ENCODE assay signal across 32 cellular contexts in the genomic region with DNA sequence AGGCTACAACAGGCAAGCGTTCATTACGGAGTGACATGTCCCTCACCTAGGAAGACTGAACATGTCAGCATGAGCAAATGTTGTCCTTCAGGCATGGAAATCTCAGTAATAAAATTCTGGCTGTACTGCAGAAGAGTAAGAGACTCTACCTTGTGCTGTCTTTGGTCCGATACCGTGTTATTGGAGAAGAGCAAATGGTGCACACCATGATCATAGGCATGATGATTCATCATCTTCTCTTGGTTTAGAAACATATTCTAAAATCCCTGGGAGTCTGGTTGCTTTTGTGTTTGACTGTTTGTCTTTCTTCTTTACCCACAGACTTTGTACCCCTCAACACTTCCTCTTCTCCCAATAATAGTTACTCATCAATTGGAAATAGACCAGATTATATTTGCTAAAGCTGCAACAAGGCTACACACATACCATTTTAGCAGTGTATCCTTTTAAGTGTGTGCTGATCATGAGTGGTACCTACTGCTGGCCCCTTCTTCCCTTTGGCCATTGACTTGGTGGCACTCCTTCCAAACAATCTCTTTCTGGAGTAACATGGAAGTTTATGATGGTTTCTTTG.
"Had no signal": no experiment of that assay in that cellular context is flagged by ENCODE, and none has a peak within 500 bp of the region (broad histone marks: within the 10 kb centered on the region; RNA-seq: fewer than 3 reads in every experiment).

No MANE protein-coding gene starts in this region.

- H3K36me3 ChIP-seq: adrenal gland, colonic mucosa, esophagus squamous epithelium, gastroesophageal sphincter had no signal

- ATAC-seq: activated CD4-positive, alpha-beta T cell treated with anti-CD3 and anti-CD28 coated beads for 36 hours; activated CD8-positive, alpha-beta memory T cell treated with anti-CD3 and anti-CD28 coated beads, Interleukin-2, amount 10 ng/mL, durations not matched to agents 7 days and 5 days; activated CD8-positive, alpha-beta T cell treated with anti-CD3 and anti-CD28 coated beads, Interleukin-2, amount 10 ng/mL, durations not matched to agents 7 days and 5 days; activated naive CD8-positive, alpha-beta T cell treated with anti-CD3 and anti-CD28 coated beads, Interleukin-2, amount 50 U/mL, for 24 hours; body of pancreas; gastroesophageal sphincter had no signal

- H3K4me3 Mint-ChIP-seq: activated CD4-positive, alpha-beta memory T cell treated with anti-CD3 and anti-CD28 coated beads for 36 hours; activated CD4-positive, alpha-beta T cell treated with anti-CD3 and anti-CD28 coated beads for 36 hours; activated CD4-positive, alpha-beta T cell treated with anti-CD3 and anti-CD28 coated beads, Interleukin-2, amount 10 ng/mL, durations not matched to agents 24 days and 14 days; activated CD8-positive, alpha-beta memory T cell treated with anti-CD3 and anti-CD28 coated beads, Interleukin-2, amount 10 ng/mL, durations not matched to agents 7 days and 5 days; activated CD8-positive, alpha-beta T cell treated with anti-CD3 and anti-CD28 coated beads, Interleukin-2, amount 10 ng/mL, durations not matched to agents 7 days and 5 days; activated naive CD4-positive, alpha-beta T cell treated with anti-CD3 and anti-CD28 coated beads for 36 hours; activated naive CD4-positive, alpha-beta T cell treated with anti-CD3 and anti-CD28 coated beads, Interleukin-2, amount 50 U/mL, for 24 hours; activated naive CD8-positive, alpha-beta T cell treated with anti-CD3 and anti-CD28 coated beads for 36 hours; activated naive CD8-positive, alpha-beta T cell treated with anti-CD3 and anti-CD28 coated beads, Interleukin-2, amount 50 U/mL, for 24 hours; activated T-helper 1 cell treated with anti-CD3 and anti-CD28 coated beads, Interleukin-12 subunit alpha, Interleukin-12 subunit beta, Interleukin-2, Interleukin-4 antibody, amounts not matched to agents 30 ng/mL and 10 ng/mL and 1 ng/mL, durations not matched to agents 14 hours and 24 hours and 36 hours had no signal

- H3K4me1 ChIP-seq: body of pancreas, colonic mucosa, esophagus squamous epithelium, gastroesophageal sphincter had no signal

- H3K27me3 ChIP-seq: adrenal gland, body of pancreas, colonic mucosa, esophagus squamous epithelium, gastroesophageal sphincter had no signal

- H3K27ac ChIP-seq: adrenal gland, body of pancreas, colonic mucosa, epithelial cell of prostate, esophagus squamous epithelium, gastroesophageal sphincter had no signal

- H3K9me3 ChIP-seq: adrenal gland, body of pancreas, colonic mucosa, esophagus squamous epithelium, gastroesophageal sphincter had no signal

- FAIRE-seq: endometrium, endothelial cell of umbilical vein had no signal

- H3K4me3 ChIP-seq: adrenal gland, body of pancreas, colonic mucosa, esophagus squamous epithelium, gastroesophageal sphincter had no signal

- H3K9me3 Mint-ChIP-seq: activated CD4-positive, alpha-beta memory T cell treated with anti-CD3 and anti-CD28 coated beads for 36 hours; activated CD4-positive, alpha-beta T cell treated with anti-CD3 and anti-CD28 coated beads, Interleukin-2, amount 10 ng/mL, durations not matched to agents 24 days and 14 days; activated naive CD4-positive, alpha-beta T cell treated with anti-CD3 and anti-CD28 coated beads for 36 hours; activated naive CD4-positive, alpha-beta T cell treated with anti-CD3 and anti-CD28 coated beads, Interleukin-2, amount 50 U/mL, for 24 hours; activated naive CD8-positive, alpha-beta T cell treated with anti-CD3 and anti-CD28 coated beads for 36 hours; activated naive CD8-positive, alpha-beta T cell treated with anti-CD3 and anti-CD28 coated beads, Interleukin-2, amount 50 U/mL, for 24 hours; activated T-helper 1 cell treated with anti-CD3 and anti-CD28 coated beads, Interleukin-12 subunit alpha, Interleukin-12 subunit beta, Interleukin-2, Interleukin-4 antibody, amounts not matched to agents 30 ng/mL and 10 ng/mL and 1 ng/mL, durations not matched to agents 14 hours and 24 hours and 36 hours; activated T-helper 2 cell treated with anti-CD3 and anti-CD28 coated beads, Interferon-gamma antibody, Interleukin-2, Interleukin-4, amounts not matched to agents 10 μg/mL and 5 μg/mL and 100 μg/mL, durations not matched to agents 14 hours and 24 hours and 36 hours had no signal

- H3K27ac Mint-ChIP-seq: activated CD4-positive, alpha-beta memory T cell treated with anti-CD3 and anti-CD28 coated beads for 36 hours; activated CD4-positive, alpha-beta T cell treated with anti-CD3 and anti-CD28 coated beads for 36 hours; activated CD4-positive, alpha-beta T cell treated with anti-CD3 and anti-CD28 coated beads, Interleukin-2, amount 10 ng/mL, durations not matched to agents 24 days and 14 days; activated CD8-positive, alpha-beta memory T cell treated with anti-CD3 and anti-CD28 coated beads, Interleukin-2, amount 10 ng/mL, durations not matched to agents 7 days and 5 days; activated CD8-positive, alpha-beta T cell treated with anti-CD3 and anti-CD28 coated beads, Interleukin-2, amount 10 ng/mL, durations not matched to agents 7 days and 5 days; activated naive CD4-positive, alpha-beta T cell treated with anti-CD3 and anti-CD28 coated beads for 36 hours; activated naive CD4-positive, alpha-beta T cell treated with anti-CD3 and anti-CD28 coated beads, Interleukin-2, amount 50 U/mL, for 24 hours; activated naive CD8-positive, alpha-beta T cell treated with anti-CD3 and anti-CD28 coated beads for 36 hours; activated naive CD8-positive, alpha-beta T cell treated with anti-CD3 and anti-CD28 coated beads, Interleukin-2, amount 50 U/mL, for 24 hours; activated T-helper 1 cell treated with anti-CD3 and anti-CD28 coated beads, Interleukin-12 subunit alpha, Interleukin-12 subunit beta, Interleukin-2, Interleukin-4 antibody, amounts not matched to agents 30 ng/mL and 10 ng/mL and 1 ng/mL, durations not matched to agents 14 hours and 24 hours and 36 hours; activated T-helper 2 cell treated with anti-CD3 and anti-CD28 coated beads, Interferon-gamma antibody, Interleukin-2, Interleukin-4, amounts not matched to agents 10 μg/mL and 5 μg/mL and 100 μg/mL, durations not matched to agents 14 hours and 24 hours and 36 hours had no signal

- H3K36me3 Mint-ChIP-seq: activated CD4-positive, alpha-beta memory T cell treated with anti-CD3 and anti-CD28 coated beads for 36 hours; activated CD8-positive, alpha-beta memory T cell treated with anti-CD3 and anti-CD28 coated beads, Interleukin-2, amount 10 ng/mL, durations not matched to agents 7 days and 5 days; activated naive CD4-positive, alpha-beta T cell treated with anti-CD3 and anti-CD28 coated beads, Interleukin-2, amount 50 U/mL, for 24 hours; activated naive CD8-positive, alpha-beta T cell treated with anti-CD3 and anti-CD28 coated beads for 36 hours had no signal

- H3K27me3 Mint-ChIP-seq: activated CD4-positive, alpha-beta T cell treated with anti-CD3 and anti-CD28 coated beads, Interleukin-2, amount 10 ng/mL, durations not matched to agents 24 days and 14 days; activated CD8-positive, alpha-beta memory T cell treated with anti-CD3 and anti-CD28 coated beads, Interleukin-2, amount 10 ng/mL, durations not matched to agents 7 days and 5 days had no signal

- DNase-seq: activated CD4-positive, alpha-beta memory T cell treated with anti-CD3 and anti-CD28 coated beads for 36 hours; activated CD4-positive, alpha-beta T cell treated with anti-CD3 and anti-CD28 coated beads for 36 hours; activated CD4-positive, alpha-beta T cell treated with anti-CD3 and anti-CD28 coated beads, Interleukin-2, amount 10 ng/mL, durations not matched to agents 24 days and 14 days; activated CD4-positive, CD25-positive, alpha-beta regulatory T cell; activated CD4-positive, CD25-positive, alpha-beta regulatory T cell treated with anti-CD3 and anti-CD28 coated beads, Interleukin-2, amount 50 U/mL, for 72 hours; activated CD8-positive, alpha-beta memory T cell treated with anti-CD3 and anti-CD28 coated beads, Interleukin-2, amount 10 ng/mL, durations not matched to agents 7 days and 5 days; activated CD8-positive, alpha-beta memory T cell treated with anti-CD3 and anti-CD28 coated beads, Interleukin-2, amount 50 U/mL, for 4 hours; activated CD8-positive, alpha-beta T cell treated with anti-CD3 and anti-CD28 coated beads, Interleukin-2, amount 10 ng/mL, durations not matched to agents 7 days and 5 days; activated effector memory CD4-positive, alpha-beta T cell treated with anti-CD3 and anti-CD28 coated beads, Interleukin-2, amount 50 U/mL, for 16 hours; activated naive CD4-positive, alpha-beta T cell treated with anti-CD3 and anti-CD28 coated beads for 36 hours; activated naive CD8-positive, alpha-beta T cell treated with anti-CD3 and anti-CD28 coated beads for 36 hours; activated naive CD8-positive, alpha-beta T cell treated with anti-CD3 and anti-CD28 coated beads, Interleukin-2, amount 50 U/mL, for 24 hours; activated T-cell treated with anti-CD3 and anti-CD28 coated beads, Interleukin-2, amount 50 U/mL, for 1 hour; activated T-cell treated with anti-CD3 and anti-CD28 coated beads, Interleukin-2, amount 50 U/mL, for 48 hours; adrenal gland; amygdala; aorta; body of pancreas; central memory CD4-positive, alpha-beta T cell; cerebellar nuclear complex; colonic mucosa; effector CD8-positive, alpha-beta T cell; esophagus squamous epithelium; foreskin melanocyte; T-helper 2 cell had no signal

- H3K4me1 Mint-ChIP-seq: activated CD4-positive, alpha-beta T cell treated with anti-CD3 and anti-CD28 coated beads for 36 hours; activated CD4-positive, alpha-beta T cell treated with anti-CD3 and anti-CD28 coated beads, Interleukin-2, amount 10 ng/mL, durations not matched to agents 24 days and 14 days; activated CD8-positive, alpha-beta memory T cell treated with anti-CD3 and anti-CD28 coated beads, Interleukin-2, amount 10 ng/mL, durations not matched to agents 7 days and 5 days; activated naive CD4-positive, alpha-beta T cell treated with anti-CD3 and anti-CD28 coated beads, Interleukin-2, amount 50 U/mL, for 24 hours; activated naive CD8-positive, alpha-beta T cell treated with anti-CD3 and anti-CD28 coated beads for 36 hours; activated naive CD8-positive, alpha-beta T cell treated with anti-CD3 and anti-CD28 coated beads, Interleukin-2, amount 50 U/mL, for 24 hours had no signal
